Comparison of ENCODE assay signal across 17 cellular contexts in the genomic region with DNA sequence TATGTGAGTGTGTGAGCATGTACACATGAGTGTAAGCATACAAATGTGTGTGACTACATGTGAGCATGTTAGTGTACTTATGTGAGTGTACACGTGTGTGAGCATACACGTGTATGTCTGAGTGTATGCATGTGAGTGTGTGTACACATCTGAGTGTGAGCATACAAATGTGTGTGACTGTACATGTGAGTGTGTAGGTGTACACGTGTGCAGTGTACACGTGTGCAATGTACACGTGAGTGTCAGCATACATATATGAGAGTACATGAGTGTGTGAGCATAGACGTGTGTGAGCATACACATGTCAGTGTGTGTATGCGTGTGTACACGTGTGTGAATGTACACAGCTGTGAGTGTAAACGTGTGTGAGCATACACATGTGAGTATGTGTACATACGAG.
"Had no signal": no experiment of that assay in that cellular context is flagged by ENCODE, and none has a peak within 500 bp of the region (broad histone marks: within the 10 kb centered on the region; RNA-seq: fewer than 3 reads in every experiment).

No MANE protein-coding gene starts in this region.

- ATAC-seq: naive thymus-derived CD4-positive, alpha-beta T cell; stimulated activated naive B cell treated with anti-CD40 and anti-IgM and Interleukin-4, amounts not matched to agents 10 μg/mL and 1 μg/mL and 100 μg/mL, for 72 hours; stimulated activated naive CD8-positive, alpha-beta T cell treated with anti-CD3 and anti-CD28 coated beads, Interleukin-15, amount 100 ng/mL, for 72 hours had no signal

- H3K27me3 Mint-ChIP-seq: dendritic cell treated with granulocyte-macrophage colony-stimulating factor and Interleukin-4, amounts not matched to agents 40 ng/mL and 50 ng/mL, for 4 days had no signal

- H3K4me3 Mint-ChIP-seq: dendritic cell treated with granulocyte-macrophage colony-stimulating factor and Interleukin-4, amounts not matched to agents 40 ng/mL and 50 ng/mL, for 4 days; naive thymus-derived CD4-positive, alpha-beta T cell; stimulated activated naive B cell treated with anti-CD40 and anti-IgM and Interleukin-4, amounts not matched to agents 10 μg/mL and 1 μg/mL and 100 μg/mL, for 72 hours; stimulated activated naive CD8-positive, alpha-beta T cell treated with anti-CD3 and anti-CD28 coated beads, Interleukin-15, amount 100 ng/mL, for 72 hours had no signal

- H3K36me3 ChIP-seq: heart left ventricle, sigmoid colon, tibial nerve had no signal

- H3K4me3 ChIP-seq: heart left ventricle, sigmoid colon, skin epidermis, testis, tibial nerve had no signal

- FAIRE-seq: colon, frontal cortex had no signal

- H3K27me3 ChIP-seq: heart left ventricle, sigmoid colon, testis, tibial nerve had no signal

- H3K9me3 ChIP-seq: heart left ventricle, sigmoid colon, testis had no signal

- H3K4me1 ChIP-seq: heart left ventricle, sigmoid colon, testis, tibial nerve had no signal

- H3K27ac Mint-ChIP-seq: dendritic cell treated with granulocyte-macrophage colony-stimulating factor and Interleukin-4, amounts not matched to agents 40 ng/mL and 50 ng/mL, for 4 days; naive thymus-derived CD4-positive, alpha-beta T cell; stimulated activated naive B cell treated with anti-CD40 and anti-IgM and Interleukin-4, amounts not matched to agents 10 μg/mL and 1 μg/mL and 100 μg/mL, for 72 hours had no signal

- H3K27ac ChIP-seq: heart left ventricle, sigmoid colon, testis, tibial nerve had no signal

- H3K4me1 Mint-ChIP-seq: stimulated activated naive B cell treated with anti-CD40 and anti-IgM and Interleukin-4, amounts not matched to agents 10 μg/mL and 1 μg/mL and 100 μg/mL, for 72 hours; stimulated activated naive CD8-positive, alpha-beta T cell treated with anti-CD3 and anti-CD28 coated beads, Interleukin-15, amount 100 ng/mL, for 72 hours had no signal

- DNase-seq: heart left ventricle; hippocampal formation; kidney glomerular epithelial cell; mammary epithelial cell; naive thymus-derived CD4-positive, alpha-beta T cell; posterior cingulate gyrus; sigmoid colon; stimulated activated CD4-positive, alpha-beta T cell treated with anti-CD3 and anti-CD28 coated beads, Interleukin-2, amount 100 ng/mL, for 24 hours; stimulated activated CD4-positive, alpha-beta T cell treated with anti-CD3 and anti-CD28 coated beads, Interleukin-4, amount 100 ng/mL, for 4 hours; stimulated activated naive B cell treated with anti-CD40 and anti-IgM and Interleukin-4, amounts not matched to agents 10 μg/mL and 1 μg/mL and 100 μg/mL, for 72 hours; stimulated activated naive CD8-positive, alpha-beta T cell treated with anti-CD3 and anti-CD28 coated beads, Interleukin-15, amount 100 ng/mL, for 72 hours; testis had no signal

- H3K36me3 Mint-ChIP-seq: naive thymus-derived CD4-positive, alpha-beta T cell; stimulated activated naive B cell treated with anti-CD40 and anti-IgM and Interleukin-4, amounts not matched to agents 10 μg/mL and 1 μg/mL and 100 μg/mL, for 72 hours had no signal
